In genomic region chr20:46945465-46945864, GRCh38 we compare ENCODE assay signal across 20 cellular contexts. TPM values are rescaled to one million over a fixed set of nuclear protein-coding genes. Genes with fewer than 3 reads are reported as not detected.
A peak's percentile ranks its signal among the peaks of the same experiment; 100 is the strongest.
DNase-seq lines count a peak whose midpoint lies in the region; ATAC-seq and TF ChIP-seq lines count a peak whose summit lies in the region.
"Had no signal": no experiment of that assay in that cellular context is flagged by ENCODE, and none has a peak within 500 bp of the region (broad histone marks: within the 10 kb centered on the region; RNA-seq: fewer than 3 reads in every experiment).

No MANE protein-coding gene starts in this region.

- no peaks in the 10 kb centered on the region for H3K36me3 Mint-ChIP-seq in T-cell

- peak overlapping the region; percentile 69 to 83 (median 71) for H3K27ac ChIP-seq in thyroid gland
- H3K27ac ChIP-seq in uterus = no peak overlapping the region
- H3K27ac ChIP-seq: 22Rv1 had no signal

- H3K9me3 ChIP-seq in thyroid gland = no peaks in the 10 kb centered on the region
- H3K9me3 ChIP-seq in uterus = no peaks in the 10 kb centered on the region

- TF ChIP-seq POLR2A in thyroid gland (IDR thresholded peaks at IDR 0.05) (peak in 1 of 2 donors; percentile 29), uterus (IDR thresholded peaks at IDR 0.05) (no peak)

- no peak for ATAC-seq in T-cell (replicated peaks in 1 of 4)
- ATAC-seq: left ventricle myocardium superior had no signal

- TF ChIP-seq CTCF in choroid plexus epithelial cell (conservative IDR thresholded peaks at IDR 0.05; ENCODE audit: low read depth, low read length) (no peak), thyroid gland (IDR thresholded peaks at IDR 0.05) (no peak), uterus (IDR thresholded peaks at IDR 0.05) (no peak)

- H3K4me3 ChIP-seq in choroid plexus epithelial cell (ENCODE audit: low read depth, low read length) = no peak overlapping the region
- no peak overlapping the region for H3K4me3 ChIP-seq in thyroid gland (replicated peaks in 1 of 3)
- no peak overlapping the region for H3K4me3 ChIP-seq in uterus

- H3K36me3 ChIP-seq in thyroid gland (no peaks in the 10 kb centered on the region), uterus (no peaks in the 10 kb centered on the region)

- intact Hi-C loops in thyroid gland (cut with DNase I) = no loop called here
- intact Hi-C loops in uterus (cut with DNase I; ENCODE audit: low total_unique reads) = no loop called here

- H3K27me3 Mint-ChIP-seq in T-cell = peaks cover 0 to 5% of the 10 kb centered on the region in 2 donors

- peak; percentile 32 for DNase-seq in DMS79 treated with DMSO at 0.1 percent for 48 hours (lab: John Stamatoyannopoulos, UW)
- DNase-seq in DMS79 (lab: John Stamatoyannopoulos, UW) = no peak
- DNase-seq in choroid plexus epithelial cell (ENCODE audit: low read depth) = peak; percentile 56
- peak; percentile 26 for DNase-seq in left kidney (ENCODE audit: low read depth, low spot score)
- peak; percentile 67 to 72 for DNase-seq in thyroid gland
- no peak for DNase-seq in HCEC 1CT
- no peak for DNase-seq in uterus
- no peak for DNase-seq in T-cell
- DNase-seq: activated naive CD4-positive, alpha-beta T cell; amygdala; C1 segment of cervical spinal cord; effector CD4-positive, alpha-beta T cell; left ventricle myocardium superior; NCI-H187 treated with DMSO at 0.1 percent for 48 hours; NCI-H446 treated with DMSO at 0.1 percent for 48 hours; SHP77 treated with DMSO at 0.1 percent for 48 hours; stimulated activated CD4-positive, alpha-beta T cell treated with anti-CD3 and anti-CD28 coated beads, Interleukin-4, amount 100 ng/mL, for 24 hours had no signal

- no peaks in the 10 kb centered on the region for H3K9me3 Mint-ChIP-seq in T-cell

- POLR2A ChIA-PET in T-cell (lab: Charles Lee) = no interaction called here

- 32 to 42% methylated on average over 8 to 9 of the region's 9 CpGs for WGBS in thyroid gland, 2 donors

- no peak overlapping the region for H3K27ac Mint-ChIP-seq in T-cell

- H3K4me1 Mint-ChIP-seq in T-cell = no peaks in the 10 kb centered on the region

- H3K27me3 ChIP-seq in thyroid gland (no peaks in the 10 kb centered on the region), uterus (no peaks in the 10 kb centered on the region)

- CTCF ChIA-PET in T-cell (lab: Charles Lee) = no interaction called here

- H3K4me1 ChIP-seq in thyroid gland (peaks cover 23 to 42% of the 10 kb centered on the region in 2 donors), uterus (no peaks in the 10 kb centered on the region)

- H3K4me3 Mint-ChIP-seq in T-cell = no peak overlapping the region

RNA-seq across cellular contexts. Expression of gene EYA2, which starts 50.8 kb away (rescaled TPM):
- 10 to 100 TPM in 3 of 4 donors, 1 to 10 TPM in 1; 9.9 to 20.1 (median 13.8) TPM for total RNA-seq in thyroid gland
- total RNA-seq in uterus = 10 to 100 TPM in 1 of 4 donors, 1 to 10 TPM in 3; 2.0 to 11.0 (median 5.6) TPM
- not detected for total RNA-seq in T-cell
- total RNA-seq: osteocyte; T-helper 1 cell treated with Interleukin-12 subunit alpha and Interleukin-12 subunit beta and Interleukin-4 antibody, amounts not matched to agents 30 ng/mL and 1 ng/mL, for 36 hours had no signal

Comparison
In these comparisons a context has a peak if more than half of its experiments do, and no peak if none do; other contexts are left out.
1. DNase-seq: peak in DMS79 treated with DMSO at 0.1 percent for 48 hours (single experiment), choroid plexus epithelial cell (single experiment), left kidney (single experiment) and thyroid gland (2 of 2); none in DMS79 (single experiment), HCEC 1CT (single experiment), uterus (0 of 2) and T-cell (0 of 34).
2. H3K27ac ChIP-seq: peak in thyroid gland (3 of 3); none in uterus (0 of 2).